In the genomic region with DNA sequence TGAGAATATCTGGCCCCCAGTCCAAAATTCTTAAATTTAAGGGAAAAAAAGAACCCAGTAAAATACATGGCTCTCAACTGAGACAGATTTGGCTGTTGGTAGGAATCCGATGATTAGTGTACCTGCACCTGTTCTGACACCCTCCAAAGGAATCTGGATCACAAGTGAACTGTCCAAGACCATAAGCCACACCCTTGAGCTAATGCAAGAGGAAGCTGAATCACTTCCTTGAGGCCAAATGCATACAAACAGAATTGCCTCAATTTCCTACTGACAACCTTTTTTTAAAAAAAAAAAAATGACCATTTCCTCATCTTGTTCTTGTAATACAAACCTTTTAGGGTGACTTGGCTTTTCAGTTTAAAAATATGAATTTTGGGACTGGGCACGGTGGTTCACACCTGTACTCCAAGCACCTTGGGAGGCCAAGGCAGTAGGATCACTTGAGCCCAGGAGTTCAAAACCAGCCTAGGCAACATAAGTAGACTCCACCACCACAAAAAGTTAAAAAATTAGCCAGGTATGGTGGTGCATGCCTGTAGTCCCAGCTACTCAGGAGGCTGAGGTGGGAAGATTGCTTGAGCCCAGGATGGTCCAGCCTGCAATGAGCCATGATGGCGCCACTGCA, we compare ENCODE assay signal across 11 cellular contexts. TPM values are rescaled to one million over a fixed set of nuclear protein-coding genes. Genes with fewer than 3 reads are reported as not detected.
DNase-seq lines count a peak whose midpoint lies in the region; ATAC-seq, FAIRE-seq and TF ChIP-seq lines count a peak whose summit lies in the region.
"Had no signal": no experiment of that assay in that cellular context is flagged by ENCODE, and none has a peak within 500 bp of the region (broad histone marks: within the 10 kb centered on the region; RNA-seq: fewer than 3 reads in every experiment).

No MANE protein-coding gene starts in this region.

- H3K36me3 Mint-ChIP-seq in astrocyte (ENCODE audit: low read depth, unreplicated experiment), result peaks cover 10% of the 10 kb centered on the region
- peaks cover 7% of the 10 kb centered on the region for H3K36me3 Mint-ChIP-seq in stimulated activated effector memory CD8-positive, alpha-beta T cell treated with anti-CD3 and anti-CD28 coated beads, Interleukin-12 subunit alpha, Interleukin-12 subunit beta, amount 100 ng/mL, for 72 hours

- H3K27ac ChIP-seq in BLaER1, result no peak overlapping the region
- no peak overlapping the region for H3K27ac ChIP-seq in MM.1S (ENCODE audit: low read length)
- H3K27ac ChIP-seq in astrocyte (ENCODE audit: low read depth, low read length), result no peak overlapping the region
- peak overlapping the region; percentile 58 for H3K27ac ChIP-seq in lower lobe of right lung

- no peak overlapping the region for H3K4me3 Mint-ChIP-seq in astrocyte (ENCODE audit: unreplicated experiment)
- no peak overlapping the region for H3K4me3 Mint-ChIP-seq in stimulated activated effector memory CD8-positive, alpha-beta T cell treated with anti-CD3 and anti-CD28 coated beads, Interleukin-12 subunit alpha, Interleukin-12 subunit beta, amount 100 ng/mL, for 72 hours
- H3K4me3 Mint-ChIP-seq: H9 had no signal

- peaks cover 14% of the 10 kb centered on the region for H3K4me1 Mint-ChIP-seq in astrocyte (ENCODE audit: low read depth, unreplicated experiment)
- H3K4me1 Mint-ChIP-seq in stimulated activated effector memory CD8-positive, alpha-beta T cell treated with anti-CD3 and anti-CD28 coated beads, Interleukin-12 subunit alpha, Interleukin-12 subunit beta, amount 100 ng/mL, for 72 hours, result peaks cover 15% of the 10 kb centered on the region
- H3K4me1 Mint-ChIP-seq: H9 had no signal

- no peaks in the 10 kb centered on the region for H3K9me3 Mint-ChIP-seq in astrocyte (ENCODE audit: unreplicated experiment)
- H3K9me3 Mint-ChIP-seq in stimulated activated effector memory CD8-positive, alpha-beta T cell treated with anti-CD3 and anti-CD28 coated beads, Interleukin-12 subunit alpha, Interleukin-12 subunit beta, amount 100 ng/mL, for 72 hours, result no peaks in the 10 kb centered on the region
- H3K9me3 Mint-ChIP-seq: H9 had no signal

- H3K36me3 ChIP-seq in BLaER1 (peaks cover 33% of the 10 kb centered on the region), MM.1S (replicated peaks; ENCODE audit: insufficient read depth, low read length) (no peaks in the 10 kb centered on the region), astrocyte (ENCODE audit: insufficient read depth, low read length) (peaks cover 18% of the 10 kb centered on the region), lower lobe of right lung (no peaks in the 10 kb centered on the region)

- H3K27ac Mint-ChIP-seq in astrocyte (ENCODE audit: unreplicated experiment), result no peak overlapping the region
- no peak overlapping the region for H3K27ac Mint-ChIP-seq in stimulated activated effector memory CD8-positive, alpha-beta T cell treated with anti-CD3 and anti-CD28 coated beads, Interleukin-12 subunit alpha, Interleukin-12 subunit beta, amount 100 ng/mL, for 72 hours
- H3K27ac Mint-ChIP-seq: H9 had no signal

- H2AFZ ChIP-seq in MM.1S (ENCODE audit: low read length) (no peak overlapping the region), astrocyte (ENCODE audit: low read depth, low read length) (no peak overlapping the region)

- H3K4me3 ChIP-seq in BLaER1 (no peak overlapping the region), MM.1S (ENCODE audit: low read length) (no peak overlapping the region), astrocyte (ENCODE audit: insufficient read depth, low read depth, low read length) (no peak overlapping the region), lower lobe of right lung (no peak overlapping the region)

- H3K9ac ChIP-seq in BLaER1 (no peak overlapping the region), MM.1S (ENCODE audit: low read length) (no peak overlapping the region), astrocyte (ENCODE audit: low read length) (no peak overlapping the region)

- H3K4me1 ChIP-seq in BLaER1 (peaks cover 59% of the 10 kb centered on the region), MM.1S (ENCODE audit: low read length) (peaks cover 7% of the 10 kb centered on the region), astrocyte (ENCODE audit: insufficient read depth, low read length) (peaks cover 7% of the 10 kb centered on the region), lower lobe of right lung (peaks cover 14% of the 10 kb centered on the region)

- H3K27me3 Mint-ChIP-seq in astrocyte (ENCODE audit: low read depth, unreplicated experiment), result no peaks in the 10 kb centered on the region

- H3K9me3 ChIP-seq in BLaER1 (no peaks in the 10 kb centered on the region; the same call in 1 of the 2 replicates), MM.1S (replicated peaks; ENCODE audit: insufficient read depth, low read length) (no peaks in the 10 kb centered on the region), astrocyte (ENCODE audit: insufficient read depth, low read depth, low read length) (no peaks in the 10 kb centered on the region), lower lobe of right lung (no peaks in the 10 kb centered on the region)

- intact Hi-C loops in lower lobe of right lung (cut with DNase I), result no loop called here

- TF ChIP-seq CTCF in MM.1S (IDR thresholded peaks at IDR 0.05; ENCODE audit: low read length) (no peak), astrocyte (IDR thresholded peaks at IDR 0.05; ENCODE audit: insufficient read depth, low read depth, low read length) (no peak), lower lobe of right lung (IDR thresholded peaks at IDR 0.05) (no peak)

- H4K20me1 ChIP-seq in BLaER1 (no peaks in the 10 kb centered on the region), MM.1S (ENCODE audit: insufficient read depth, low read length) (no peaks in the 10 kb centered on the region), astrocyte (ENCODE audit: insufficient read depth, low read length) (no peaks in the 10 kb centered on the region)

- no peaks in the 10 kb centered on the region for H3K27me3 ChIP-seq in BLaER1
- H3K27me3 ChIP-seq in MM.1S (replicated peaks; ENCODE audit: insufficient read depth, low read length), result no peaks in the 10 kb centered on the region
- no peaks in the 10 kb centered on the region for H3K27me3 ChIP-seq in astrocyte (ENCODE audit: insufficient read depth, low read length)
- H3K27me3 ChIP-seq in lower lobe of right lung (ENCODE audit: low read depth), result no peaks in the 10 kb centered on the region

- ATAC-seq in lower lobe of right lung (peak; percentile 67 to 79), GM21717 (IDR thresholded peaks at IDR 0.05; ENCODE audit: unreplicated experiment) (no peak), GM18907 (IDR thresholded peaks at IDR 0.05; ENCODE audit: unreplicated experiment) (no peak)
- ATAC-seq in stimulated activated effector memory CD8-positive, alpha-beta T cell treated with anti-CD3 and anti-CD28 coated beads, Interleukin-12 subunit alpha, Interleukin-12 subunit beta, amount 100 ng/mL, for 72 hours, result no peak

- no peaks in the 10 kb centered on the region for H3K79me2 ChIP-seq in MM.1S (ENCODE audit: low read length)
- peaks cover 43% of the 10 kb centered on the region for H3K79me2 ChIP-seq in astrocyte (ENCODE audit: insufficient read depth, low read length)

- 0 out of 2 replicates have a peak overlapping the region, but pooled peaks have one; percentile 0 for H3K4me2 ChIP-seq in BLaER1
- no peak overlapping the region for H3K4me2 ChIP-seq in MM.1S (ENCODE audit: low read depth, low read length)
- H3K4me2 ChIP-seq in astrocyte (ENCODE audit: low read length), result no peak overlapping the region

- FAIRE-seq in astrocyte (lab: Jason Lieb, UNC), result no peak

- H3F3A ChIP-seq in MM.1S (ENCODE audit: insufficient read depth, low read length), result no peaks in the 10 kb centered on the region

- H3K9me2 ChIP-seq in MM.1S (replicated peaks; ENCODE audit: insufficient read depth, low read length), result no peaks in the 10 kb centered on the region

- DNase-seq in MM.1S (peak; percentile 27), astrocyte (ENCODE audit: low read depth) (peak; percentile 45), lower lobe of right lung (no peak)
- DNase-seq in stimulated activated effector memory CD8-positive, alpha-beta T cell treated with anti-CD3 and anti-CD28 coated beads, Interleukin-12 subunit alpha, Interleukin-12 subunit beta, amount 100 ng/mL, for 72 hours (ENCODE audit: low spot score in 2 of 2), result no peak
- DNase-seq in activated CD4-positive, alpha-beta T cell treated with anti-CD3 and anti-CD28 coated beads, Interleukin-2, amount 50 U/mL, for 4 hours, result no peak
- DNase-seq: H9, NCI-H2171 treated with DMSO at 0.1 percent for 48 hours, T1000 had no signal

RNA-seq across cellular contexts. Expression of a gene that starts 10.7 kb away (rescaled TPM):
- total RNA-seq in astrocyte (75.8 and 92.2 TPM in 2 replicates), lower lobe of right lung (113 TPM)

RNA-seq across cellular contexts. Expression of a gene that starts 15.8 kb away (rescaled TPM):
- 67.4 and 74.7 TPM in 2 replicates for total RNA-seq in astrocyte
- 35.3 TPM for total RNA-seq in lower lobe of right lung

RNA-seq across cellular contexts. Expression of a gene that starts 37.0 kb away (rescaled TPM):
- total RNA-seq in astrocyte, result 19.5 and 24.5 TPM in 2 replicates
- total RNA-seq in lower lobe of right lung, result 17.8 TPM
- total RNA-seq: H9 had no signal

Comparison
In these comparisons a context has a peak if more than half of its experiments do, and no peak if none do; other contexts are left out.
1. DNase-seq: peak in MM.1S (single experiment) and astrocyte (single experiment); none in lower lobe of right lung (single experiment), stimulated activated effector memory CD8-positive, alpha-beta T cell treated with anti-CD3 and anti-CD28 coated beads, Interleukin-12 subunit alpha, Interleukin-12 subunit beta, amount 100 ng/mL, for 72 hours (0 of 2) and activated CD4-positive, alpha-beta T cell treated with anti-CD3 and anti-CD28 coated beads, Interleukin-2, amount 50 U/mL, for 4 hours (0 of 2).
2. ATAC-seq: peak in lower lobe of right lung (2 of 2); none in stimulated activated effector memory CD8-positive, alpha-beta T cell treated with anti-CD3 and anti-CD28 coated beads, Interleukin-12 subunit alpha, Interleukin-12 subunit beta, amount 100 ng/mL, for 72 hours (single experiment), GM21717 (single experiment) and GM18907 (single experiment).